In the genomic region with DNA sequence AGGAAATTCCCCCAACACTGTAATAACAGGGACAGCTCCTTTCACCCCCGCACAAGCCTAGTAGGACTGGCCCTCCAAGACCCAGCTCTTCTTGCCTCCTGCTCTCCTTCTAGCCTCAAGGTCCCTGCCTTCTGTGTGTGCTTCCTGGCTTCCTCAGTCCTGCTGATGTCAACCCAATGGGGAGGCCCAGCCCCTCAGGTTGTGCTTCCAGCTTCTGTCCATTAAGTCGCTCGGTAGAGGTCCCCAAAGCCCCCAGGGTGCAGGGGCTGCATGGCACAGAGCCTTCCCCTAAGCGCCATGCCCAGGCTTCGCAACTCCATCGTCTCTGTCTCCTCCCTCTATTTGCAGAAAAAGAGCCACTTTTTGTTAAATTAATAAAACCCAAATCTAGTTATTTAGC, we compare ENCODE assay signal across 17 cellular contexts. TPM values are rescaled to one million over a fixed set of nuclear protein-coding genes. Genes with fewer than 3 reads are reported as not detected.
A peak's percentile ranks its signal among the peaks of the same experiment; 100 is the strongest.
DNase-seq lines count a peak whose midpoint lies in the region; ATAC-seq and TF ChIP-seq lines count a peak whose summit lies in the region.
"Had no signal": no experiment of that assay in that cellular context is flagged by ENCODE, and none has a peak within 500 bp of the region (broad histone marks: within the 10 kb centered on the region; RNA-seq: fewer than 3 reads in every experiment).

No MANE protein-coding gene starts in this region.

- TF ChIP-seq CTCF in WTC11 (IDR thresholded peaks at IDR 0.05) = no peak
- no peak for TF ChIP-seq CTCF in progenitor cell of endocrine pancreas (IDR thresholded peaks at IDR 0.05; ENCODE audit: unreplicated experiment)
- no peak for TF ChIP-seq CTCF in upper lobe of right lung (IDR thresholded peaks at IDR 0.05)

- H3K27ac Mint-ChIP-seq in WTC11 (peak overlapping the region; percentile 31; the same call in 1 of the 2 replicates), progenitor cell of endocrine pancreas (peak overlapping the region; percentile 41)
- H3K27ac Mint-ChIP-seq: CD4-positive, CD25-positive, alpha-beta regulatory T cell had no signal

- no peaks in the 10 kb centered on the region for H3K27me3 ChIP-seq in upper lobe of right lung
- H3K27me3 ChIP-seq: BE2C had no signal

- POLR2A ChIA-PET in WTC11 (lab: Charles Lee) = no interaction called here

- H3K9me3 Mint-ChIP-seq in WTC11 (no peaks in the 10 kb centered on the region), progenitor cell of endocrine pancreas (ENCODE audit: low read depth) (no peaks in the 10 kb centered on the region)
- H3K9me3 Mint-ChIP-seq: CD4-positive, CD25-positive, alpha-beta regulatory T cell; CD8-positive, alpha-beta memory T cell had no signal

- peaks cover 44% of the 10 kb centered on the region for H3K36me3 Mint-ChIP-seq in WTC11
- H3K36me3 Mint-ChIP-seq in progenitor cell of endocrine pancreas (ENCODE audit: insufficient read depth) = peaks cover 17% of the 10 kb centered on the region

- H3K27ac ChIP-seq in upper lobe of right lung = no peak overlapping the region

- H3K27me3 Mint-ChIP-seq in WTC11 (ENCODE audit: low read depth) (no peaks in the 10 kb centered on the region), progenitor cell of endocrine pancreas (no peaks in the 10 kb centered on the region)
- H3K27me3 Mint-ChIP-seq: CD4-positive, CD25-positive, alpha-beta regulatory T cell; CD8-positive, alpha-beta memory T cell had no signal

- peaks cover 73% of the 10 kb centered on the region for H3K36me3 ChIP-seq in upper lobe of right lung

- CTCF ChIA-PET in WTC11 (lab: Charles Lee) = interaction anchor here (0.6 to 2.1 kb wide), 3 partner anchors 12 to 687 kb away, joined by 3 to 11 read pairs (median 3); no protein-coding TSS in a partner anchor

- H3K4me1 Mint-ChIP-seq in WTC11 (no peaks in the 10 kb centered on the region), progenitor cell of endocrine pancreas (ENCODE audit: low read depth) (no peaks in the 10 kb centered on the region)
- H3K4me1 Mint-ChIP-seq: CD8-positive, alpha-beta memory T cell had no signal

- ATAC-seq in WTC11 (no peak), upper lobe of right lung (no peak), HG02938 (IDR thresholded peaks at IDR 0.05; ENCODE audit: unreplicated experiment) (no peak), GM19351 (IDR thresholded peaks at IDR 0.05; ENCODE audit: unreplicated experiment) (no peak), HG03108 (IDR thresholded peaks at IDR 0.05; ENCODE audit: unreplicated experiment) (no peak)
- ATAC-seq: K562 had no signal

- no peak overlapping the region for H3K4me3 Mint-ChIP-seq in WTC11
- no peak overlapping the region for H3K4me3 Mint-ChIP-seq in progenitor cell of endocrine pancreas (ENCODE audit: low read depth)
- H3K4me3 Mint-ChIP-seq: CD4-positive, CD25-positive, alpha-beta regulatory T cell; CD8-positive, alpha-beta memory T cell had no signal

- H3K4me1 ChIP-seq in upper lobe of right lung = no peaks in the 10 kb centered on the region
- H3K4me1 ChIP-seq: BE2C, HAP-1 had no signal

- DNase-seq in WTC11 (ENCODE audit: low spot score) = no peak
- DNase-seq in islet precursor cell = peak; percentile 32
- DNase-seq in progenitor cell of endocrine pancreas (ENCODE audit: low spot score, unreplicated experiment) = no peak
- peak; percentile 37 for DNase-seq in upper lobe of right lung
- DNase-seq in NCI-H2196 (lab: John Stamatoyannopoulos, UW; ENCODE audit: unreplicated experiment) = no peak
- DNase-seq: ACHN; BE2C; C1 segment of cervical spinal cord; CD4-positive, CD25-positive, alpha-beta regulatory T cell; CD8-positive, alpha-beta memory T cell; COR-L47; IMR-90 had no signal

- H3K9me3 ChIP-seq in upper lobe of right lung = no peaks in the 10 kb centered on the region
- H3K9me3 ChIP-seq: BE2C, HAP-1 had no signal

- intact Hi-C loops in upper lobe of right lung (cut with DNase I) = no loop called here

- no peak overlapping the region for H3K4me3 ChIP-seq in upper lobe of right lung
- H3K4me3 ChIP-seq: HAP-1, K562 had no signal

TF ChIP-seq in WTC11, 78 proteins besides CTCF, POLR2A, EP300 and RAD21:
- TF ChIP-seq ZNF232 (CRISPR knock-in tag; IDR thresholded peaks at IDR 0.05) = no peak

RNA-seq across cellular contexts. Expression of a gene that starts 39.0 kb away (rescaled TPM):
- total RNA-seq in WTC11 (2021) (35.1 to 39.4 TPM (median 37.4 TPM) in 3 replicates), progenitor cell of endocrine pancreas (8.0 and 10.2 TPM in 2 replicates), upper lobe of right lung (56.4 TPM)
- total RNA-seq: CD4-positive, CD25-positive, alpha-beta regulatory T cell; CD8-positive, alpha-beta memory T cell had no signal

RNA-seq across cellular contexts. Expression of a gene that starts 39.4 kb away (rescaled TPM):
- total RNA-seq in WTC11 (2021) (72.6 to 88.6 TPM (median 78.0 TPM) in 3 replicates), progenitor cell of endocrine pancreas (55.8 and 61.0 TPM in 2 replicates), upper lobe of right lung (46.1 TPM)

RNA-seq across cellular contexts. Expression of a gene that starts 39.9 kb away (rescaled TPM):
- total RNA-seq in WTC11 (2021) (113 to 133 TPM (median 127 TPM) in 3 replicates), progenitor cell of endocrine pancreas (142 and 143 TPM in 2 replicates), upper lobe of right lung (72.0 TPM)

Comparison
In these comparisons a context has a peak if more than half of its experiments do, and no peak if none do; other contexts are left out.
1. DNase-seq: peak in islet precursor cell (single experiment) and upper lobe of right lung (single experiment); none in WTC11 (single experiment), progenitor cell of endocrine pancreas (single experiment) and NCI-H2196 (single experiment).